ENCODE assay signal across 15 cellular contexts in genomic region chr5:115494570-115495289, GRCh38. TPM values are rescaled to one million over a fixed set of nuclear protein-coding genes. Genes with fewer than 3 reads are reported as not detected.
A peak's percentile ranks its signal among the peaks of the same experiment; 100 is the strongest.
DNase-seq lines count a peak whose midpoint lies in the region; ATAC-seq and TF ChIP-seq lines count a peak whose summit lies in the region.
"Had no signal": no experiment of that assay in that cellular context is flagged by ENCODE, and none has a peak within 500 bp of the region (broad histone marks: within the 10 kb centered on the region; RNA-seq: fewer than 3 reads in every experiment).

No MANE protein-coding gene starts in this region.

- no peak for DNase-seq in natural killer cell treated with Interleukin-12 subunit alpha and Interleukin-12 subunit beta and Interleukin-15 and Interleukin-18, amount 100 ng/mL, for 72 hours (ENCODE audit: low spot score)
- DNase-seq in natural killer cell = no peak
- peak; percentile 51 for DNase-seq in cerebellar cortex (ENCODE audit: low spot score)
- no peak for DNase-seq in activated CD4-positive, alpha-beta T cell treated with anti-CD3 and anti-CD28 coated beads, Interleukin-2, amount 10 ng/mL, durations not matched to agents 7 days and 5 days
- DNase-seq in brain microvascular endothelial cell = no peak
- no peak for DNase-seq in RPMI8226
- no peak for DNase-seq in epidermal melanocyte (ENCODE audit: insufficient read length, low spot score)
- DNase-seq: activated CD4-positive, alpha-beta T cell treated with anti-CD3 and anti-CD28 coated beads, Interleukin-2, amount 50 U/mL, for 4 hours; activated gamma-delta T cell treated with Interleukin-2 at 50 U/mL for 16 hours; cortex of kidney; NCI-H1417; NCI-H774 had no signal

- TF ChIP-seq CTCF in natural killer cell (IDR thresholded peaks at IDR 0.05) (no peak), brain microvascular endothelial cell (IDR thresholded peaks at IDR 0.05; ENCODE audit: low read depth, low read length, missing control alignments) (no peak)

- peak in 1 of 2 donors; percentile 46 for ATAC-seq in natural killer cell treated with Interleukin-12 subunit alpha and Interleukin-12 subunit beta and Interleukin-15 and Interleukin-18, amount 100 ng/mL, for 72 hours
- ATAC-seq in natural killer cell (no peak), HG03045 (IDR thresholded peaks at IDR 0.05; ENCODE audit: unreplicated experiment) (peak; percentile 52)

- no peak overlapping the region for H3K4me3 ChIP-seq in brain microvascular endothelial cell (ENCODE audit: low read depth, low read length)
- H3K4me3 ChIP-seq: lung had no signal

- H3K27me3 ChIP-seq in brain microvascular endothelial cell (replicated peaks) = no peaks in the 10 kb centered on the region

- H3K4me3 Mint-ChIP-seq in natural killer cell treated with Interleukin-12 subunit alpha and Interleukin-12 subunit beta and Interleukin-15 and Interleukin-18, amount 100 ng/mL, for 72 hours = peak overlapping the region; percentile 6
- H3K4me3 Mint-ChIP-seq in natural killer cell = no peak overlapping the region
- H3K4me3 Mint-ChIP-seq in activated CD4-positive, alpha-beta T cell treated with anti-CD3 and anti-CD28 coated beads, Interleukin-2, amount 10 ng/mL, durations not matched to agents 7 days and 5 days = no peak overlapping the region

- intact Hi-C loops in natural killer cell (cut with micrococcal nuclease) = no loop called here

- H3K27ac ChIP-seq in brain microvascular endothelial cell = no peak overlapping the region

- H3K36me3 ChIP-seq in brain microvascular endothelial cell (replicated peaks) = no peaks in the 10 kb centered on the region

- no peak overlapping the region for H3K27ac Mint-ChIP-seq in natural killer cell treated with Interleukin-12 subunit alpha and Interleukin-12 subunit beta and Interleukin-15 and Interleukin-18, amount 100 ng/mL, for 72 hours
- no peak overlapping the region for H3K27ac Mint-ChIP-seq in natural killer cell
- H3K27ac Mint-ChIP-seq in activated CD4-positive, alpha-beta T cell treated with anti-CD3 and anti-CD28 coated beads, Interleukin-2, amount 10 ng/mL, durations not matched to agents 7 days and 5 days = no peak overlapping the region
- H3K27ac Mint-ChIP-seq: progenitor cell of endocrine pancreas had no signal

- peaks cover 4% of the 10 kb centered on the region in 2 donors for H3K4me1 Mint-ChIP-seq in natural killer cell treated with Interleukin-12 subunit alpha and Interleukin-12 subunit beta and Interleukin-15 and Interleukin-18, amount 100 ng/mL, for 72 hours (ENCODE audit: low read depth in 2 of 2)
- H3K4me1 Mint-ChIP-seq in natural killer cell = no peaks in the 10 kb centered on the region
- no peaks in the 10 kb centered on the region for H3K4me1 Mint-ChIP-seq in activated CD4-positive, alpha-beta T cell treated with anti-CD3 and anti-CD28 coated beads, Interleukin-2, amount 10 ng/mL, durations not matched to agents 7 days and 5 days

- H3K36me3 Mint-ChIP-seq in natural killer cell treated with Interleukin-12 subunit alpha and Interleukin-12 subunit beta and Interleukin-15 and Interleukin-18, amount 100 ng/mL, for 72 hours = no peaks in the 10 kb centered on the region
- H3K36me3 Mint-ChIP-seq in natural killer cell = no peaks in the 10 kb centered on the region
- H3K36me3 Mint-ChIP-seq in activated CD4-positive, alpha-beta T cell treated with anti-CD3 and anti-CD28 coated beads, Interleukin-2, amount 10 ng/mL, durations not matched to agents 7 days and 5 days (ENCODE audit: low read depth) = no peaks in the 10 kb centered on the region

- POLR2A ChIA-PET in activated CD4-positive, alpha-beta T cell treated with anti-CD3 and anti-CD28 coated beads, Interleukin-2, amount 10 ng/mL, durations not matched to agents 7 days and 5 days (lab: Charles Lee) = no interaction called here

- peaks cover 38 to 43% of the 10 kb centered on the region in 2 donors for H3K27me3 Mint-ChIP-seq in natural killer cell treated with Interleukin-12 subunit alpha and Interleukin-12 subunit beta and Interleukin-15 and Interleukin-18, amount 100 ng/mL, for 72 hours
- H3K27me3 Mint-ChIP-seq in natural killer cell (ENCODE audit: low read depth in 2 of 2) = peaks cover 22 to 53% of the 10 kb centered on the region in 2 donors
- H3K27me3 Mint-ChIP-seq in activated CD4-positive, alpha-beta T cell treated with anti-CD3 and anti-CD28 coated beads, Interleukin-2, amount 10 ng/mL, durations not matched to agents 7 days and 5 days = peaks cover 28% of the 10 kb centered on the region

- H3K9me3 Mint-ChIP-seq in natural killer cell treated with Interleukin-12 subunit alpha and Interleukin-12 subunit beta and Interleukin-15 and Interleukin-18, amount 100 ng/mL, for 72 hours = no peaks in the 10 kb centered on the region
- no peaks in the 10 kb centered on the region for H3K9me3 Mint-ChIP-seq in natural killer cell
- no peaks in the 10 kb centered on the region for H3K9me3 Mint-ChIP-seq in activated CD4-positive, alpha-beta T cell treated with anti-CD3 and anti-CD28 coated beads, Interleukin-2, amount 10 ng/mL, durations not matched to agents 7 days and 5 days

- in situ Hi-C loops in brain microvascular endothelial cell (cut with HindIII; ENCODE audit: low pct_ligation_motif_present, low sequenced_read_pairs) = no loop called here

- CTCF ChIA-PET in activated CD4-positive, alpha-beta T cell treated with anti-CD3 and anti-CD28 coated beads, Interleukin-2, amount 10 ng/mL, durations not matched to agents 7 days and 5 days (lab: Charles Lee) = no interaction called here

RNA-seq across cellular contexts. Expression of gene FEM1C, which starts 49.8 kb away (rescaled TPM):
- 10 to 100 TPM; 17.1 to 30.8 TPM for total RNA-seq in natural killer cell treated with Interleukin-12 subunit alpha and Interleukin-12 subunit beta and Interleukin-15 and Interleukin-18, amount 100 ng/mL, for 72 hours
- 10 to 100 TPM; 33.8 to 48.6 (median 36.2) TPM for total RNA-seq in natural killer cell
- 10 to 100 TPM; 13.9 to 15.5 TPM for total RNA-seq in activated CD4-positive, alpha-beta T cell treated with anti-CD3 and anti-CD28 coated beads, Interleukin-2, amount 10 ng/mL, durations not matched to agents 7 days and 5 days
